8 cellular contexts compared by ENCODE assay signal in the genomic region with DNA sequence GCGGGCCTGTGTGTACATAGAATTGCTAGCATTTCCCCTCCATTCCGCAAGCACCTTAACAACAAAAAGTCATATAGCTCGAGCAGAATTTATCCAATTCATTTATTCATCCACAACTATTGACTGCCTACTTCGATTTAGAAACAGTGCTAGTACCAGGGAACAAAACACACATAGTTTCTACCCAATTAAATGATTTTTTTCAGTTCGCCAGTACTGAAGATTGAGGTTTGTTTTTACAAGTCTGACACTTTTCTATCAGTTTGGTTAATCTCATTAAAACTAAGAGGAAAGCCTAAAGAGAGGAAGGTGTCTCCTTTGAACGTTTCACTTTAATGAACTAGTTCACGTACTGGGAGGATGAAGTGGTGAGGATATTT. TPM values are rescaled to one million over a fixed set of nuclear protein-coding genes. Genes with fewer than 3 reads are reported as not detected.
A peak's percentile ranks its signal among the peaks of the same experiment; 100 is the strongest.
DNase-seq lines count a peak whose midpoint lies in the region; ATAC-seq and TF ChIP-seq lines count a peak whose summit lies in the region.

No MANE protein-coding gene starts in this region.

- intact Hi-C loops in A673 (cut with micrococcal nuclease; ENCODE audit: unreplicated experiment) (no loop called here), breast epithelium (cut with DNase I; ENCODE audit: low total_unique reads) (no loop called here)

- H3K4me3 Mint-ChIP-seq in HFFc6, result peak overlapping the region; percentile 100

- TSS peak; percentile 89 for BruUV-seq in A673 (replicated peaks; lab: Mats Ljungman, UMichigan)

- no peak for ATAC-seq in HG03520 (IDR thresholded peaks at IDR 0.05; ENCODE audit: unreplicated experiment)

- H3K27me3 ChIP-seq in A673 (replicated peaks; ENCODE audit: insufficient read depth, low read depth, low read length, poor library complexity) (no peaks in the 10 kb centered on the region), breast epithelium (no peaks in the 10 kb centered on the region)

- TF ChIP-seq CTCF in A673 (conservative IDR thresholded peaks at IDR 0.05; ENCODE audit: low read depth, low read length), result no peak
- TF ChIP-seq CTCF in HFFc6 (IDR thresholded peaks at IDR 0.05), result no peak
- TF ChIP-seq CTCF in breast epithelium (IDR thresholded peaks at IDR 0.05), result no peak

- peak overlapping the region; percentile 76 for H3K27ac ChIP-seq in A673 (ENCODE audit: low read depth, low read length, poor library complexity, severe bottlenecking)
- H3K27ac ChIP-seq in breast epithelium, result peak overlapping the region; percentile 87 to 94

- peaks cover 33% of the 10 kb centered on the region for H3K4me1 Mint-ChIP-seq in HFFc6 (ENCODE audit: low read depth)

- H3K27me3 Mint-ChIP-seq in HFFc6 (ENCODE audit: insufficient read depth), result peaks cover 2% of the 10 kb centered on the region

- CTCF ChIA-PET in A673 (lab: Charles Lee), result interaction anchor here (0.6 to 0.7 kb wide), 2 partner anchors 21 to 1918 kb away, joined by 3 read pairs; no protein-coding TSS in a partner anchor

- DNase-seq in A673 (ENCODE audit: low spot score) (no peak), HFFc6 (no peak), breast epithelium (ENCODE audit: low spot score in 2 of 2) (no peak), midbrain (lab: John Stamatoyannopoulos, UW) (peak; percentile 71), mesenteric fat pad (ENCODE audit: low spot score) (no peak), NCI-H1436 treated with DMSO at 0.1 percent for 48 hours (lab: John Stamatoyannopoulos, UW) (no peak)
- no peak for DNase-seq in stimulated activated CD4-positive, alpha-beta T cell treated with anti-CD3 and anti-CD28 coated beads, Interleukin-15, amount 100 ng/mL, for 24 hours

- H3K4me1 ChIP-seq in A673 (ENCODE audit: insufficient read depth, low read length, poor library complexity, severe bottlenecking), result peaks cover 8% of the 10 kb centered on the region
- peaks cover 0 to 12% of the 10 kb centered on the region in 2 donors for H3K4me1 ChIP-seq in breast epithelium

- no peaks in the 10 kb centered on the region for H3K9me3 Mint-ChIP-seq in HFFc6

- H3K36me3 ChIP-seq in A673 (ENCODE audit: insufficient read depth, low read length, poor library complexity, severe bottlenecking) (no peaks in the 10 kb centered on the region), breast epithelium (no peaks in the 10 kb centered on the region)

- H3K36me3 Mint-ChIP-seq in HFFc6 (ENCODE audit: low read depth), result peaks cover 25% of the 10 kb centered on the region

- H3K27ac Mint-ChIP-seq in HFFc6, result peak overlapping the region; percentile 100

- POLR2A ChIA-PET in A673 (lab: Charles Lee; ENCODE audit: low non-redundant PET), result interaction anchor here (0.6 to 0.7 kb wide), 3 partner anchors 45 to 127 kb away, joined by 3 to 4 read pairs (median 3); no protein-coding TSS in a partner anchor

- H3K9me3 ChIP-seq in A673 (ENCODE audit: low read depth, low read length, poor library complexity, severe bottlenecking) (no peaks in the 10 kb centered on the region), breast epithelium (no peaks in the 10 kb centered on the region)

- TF ChIP-seq POLR2A in breast epithelium (IDR thresholded peaks at IDR 0.05), result no peak

- peak overlapping the region; percentile 76 for H3K4me3 ChIP-seq in A673 (ENCODE audit: low read depth, low read length, poor library complexity, severe bottlenecking)
- peak overlapping the region; percentile 59 to 81 (median 75) for H3K4me3 ChIP-seq in breast epithelium

RNA-seq across cellular contexts. Expression of a gene that starts 0.6 kb away (rescaled TPM):
- total RNA-seq in A673 (2021) (32.9 and 33.6 TPM in 2 replicates), breast epithelium (10 to 100 TPM; 17.4 to 24.2 (median 19.3) TPM), mesenteric fat pad (17.3 TPM)
- total RNA-seq in HFFc6 (2021; fragmentation: NEBNext Ultra II Directional; extraction: Animal tissue kit (Norgen Biotek cat#: 25700)), result 10 to 100 TPM; 15.2 to 19.0 (median 16.1) TPM

RNA-seq across cellular contexts. Expression of a gene that starts 0.6 kb away (rescaled TPM):
- total RNA-seq in A673 (2021) (21.7 and 22.2 TPM in 2 replicates), breast epithelium (10 to 100 TPM; 18.2 to 26.5 (median 23.4) TPM), mesenteric fat pad (21.9 TPM)
- total RNA-seq in HFFc6 (2021; fragmentation: NEBNext Ultra II Directional; extraction: Animal tissue kit (Norgen Biotek cat#: 25700)), result 10 to 100 TPM; 11.6 to 13.5 (median 13.1) TPM
